ENCODE assay signal across 13 cellular contexts in the genomic region with DNA sequence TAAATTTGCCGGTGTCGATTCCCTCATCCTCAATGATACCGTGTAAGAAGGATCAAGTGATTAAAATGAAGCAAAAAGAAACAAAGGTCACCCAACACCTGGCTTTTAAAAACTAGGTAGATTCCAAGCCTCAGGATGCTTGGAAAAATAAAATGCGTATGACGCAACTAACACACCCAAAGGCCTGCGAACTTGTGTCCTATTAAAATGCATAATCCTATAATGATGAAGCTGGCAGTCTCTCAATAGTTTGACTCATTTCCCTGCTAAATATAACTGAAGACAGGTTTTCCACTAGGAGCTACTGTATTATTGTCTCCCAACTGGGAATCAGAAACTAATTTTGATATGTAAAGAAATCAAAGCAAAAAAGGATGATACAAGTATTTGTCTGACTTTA.
DNase-seq lines count a peak whose midpoint lies in the region; ATAC-seq and TF ChIP-seq lines count a peak whose summit lies in the region.
"Had no signal": no experiment of that assay in that cellular context is flagged by ENCODE, and none has a peak within 500 bp of the region (broad histone marks: within the 10 kb centered on the region; RNA-seq: fewer than 3 reads in every experiment).

No MANE protein-coding gene starts in this region.

- no peak for TF ChIP-seq CTCF in epithelial cell of esophagus (IDR thresholded peaks at IDR 0.05; ENCODE audit: insufficient read depth, low read depth, low read length, missing control alignments)
- TF ChIP-seq CTCF in neural progenitor cell (IDR thresholded peaks at IDR 0.05) = no peak

- H3K27me3 Mint-ChIP-seq in neural progenitor cell (ENCODE audit: insufficient read depth, low read depth) = peaks cover 6% of the 10 kb centered on the region
- H3K27me3 Mint-ChIP-seq: activated naive CD8-positive, alpha-beta T cell treated with anti-CD3 and anti-CD28 coated beads for 36 hours; stimulated activated memory B cell treated with anti-CD40 and anti-IgM and Interleukin-4, amounts not matched to agents 10 μg/mL and 1 μg/mL and 100 μg/mL, for 72 hours had no signal

- peaks cover 28% of the 10 kb centered on the region for H3F3A ChIP-seq in neural progenitor cell (ENCODE audit: low read depth)

- H3K4me1 ChIP-seq in neural progenitor cell = peaks cover 42% of the 10 kb centered on the region
- H3K4me1 ChIP-seq: vagina had no signal

- peaks cover 28% of the 10 kb centered on the region for H3K79me2 ChIP-seq in neural progenitor cell (ENCODE audit: low read depth)

- H2AFZ ChIP-seq in neural progenitor cell (replicated peaks) = no peak overlapping the region

- no peaks in the 10 kb centered on the region for H3K27me3 ChIP-seq in neural progenitor cell
- H3K27me3 ChIP-seq: vagina had no signal

- no peaks in the 10 kb centered on the region for H3K9me3 ChIP-seq in neural progenitor cell (ENCODE audit: low read depth)
- H3K9me3 ChIP-seq: vagina had no signal

- ATAC-seq in GM19395 (IDR thresholded peaks at IDR 0.05; ENCODE audit: unreplicated experiment) (no peak), GM18873 (IDR thresholded peaks at IDR 0.05; ENCODE audit: low FRiP score, unreplicated experiment) (no peak), GM19397 (IDR thresholded peaks at IDR 0.05; ENCODE audit: unreplicated experiment) (no peak)
- ATAC-seq: stimulated activated memory B cell treated with anti-CD40 and anti-IgM and Interleukin-4, amounts not matched to agents 10 μg/mL and 1 μg/mL and 100 μg/mL, for 72 hours had no signal

- peak overlapping the region; percentile 68 for H3K4me3 Mint-ChIP-seq in neural progenitor cell
- H3K4me3 Mint-ChIP-seq: activated naive CD8-positive, alpha-beta T cell treated with anti-CD3 and anti-CD28 coated beads for 36 hours; stimulated activated memory B cell treated with anti-CD40 and anti-IgM and Interleukin-4, amounts not matched to agents 10 μg/mL and 1 μg/mL and 100 μg/mL, for 72 hours had no signal

- H3K36me3 ChIP-seq in neural progenitor cell = no peaks in the 10 kb centered on the region
- H3K36me3 ChIP-seq: vagina had no signal

- no peaks in the 10 kb centered on the region for H3K9me3 Mint-ChIP-seq in neural progenitor cell
- H3K9me3 Mint-ChIP-seq: activated naive CD8-positive, alpha-beta T cell treated with anti-CD3 and anti-CD28 coated beads for 36 hours had no signal

- peaks cover 65% of the 10 kb centered on the region for H3K4me1 Mint-ChIP-seq in neural progenitor cell
- H3K4me1 Mint-ChIP-seq: activated naive CD8-positive, alpha-beta T cell treated with anti-CD3 and anti-CD28 coated beads for 36 hours; stimulated activated memory B cell treated with anti-CD40 and anti-IgM and Interleukin-4, amounts not matched to agents 10 μg/mL and 1 μg/mL and 100 μg/mL, for 72 hours had no signal

- no peak overlapping the region for H3K4me3 ChIP-seq in epithelial cell of esophagus (ENCODE audit: low read length)
- peak overlapping the region; percentile 43 for H3K4me3 ChIP-seq in neural progenitor cell
- H3K4me3 ChIP-seq: vagina had no signal

- H3K27ac Mint-ChIP-seq in neural progenitor cell = peak overlapping the region; percentile 76
- H3K27ac Mint-ChIP-seq: activated naive CD8-positive, alpha-beta T cell treated with anti-CD3 and anti-CD28 coated beads for 36 hours; stimulated activated memory B cell treated with anti-CD40 and anti-IgM and Interleukin-4, amounts not matched to agents 10 μg/mL and 1 μg/mL and 100 μg/mL, for 72 hours had no signal

- H3K27ac ChIP-seq in neural progenitor cell = peak overlapping the region; percentile 35
- H3K27ac ChIP-seq: vagina had no signal

- no peak overlapping the region for H3K9ac ChIP-seq in neural progenitor cell

- no peaks in the 10 kb centered on the region for H4K20me1 ChIP-seq in neural progenitor cell (ENCODE audit: low read depth)

- H3K36me3 Mint-ChIP-seq in neural progenitor cell = no peaks in the 10 kb centered on the region
- H3K36me3 Mint-ChIP-seq: activated naive CD8-positive, alpha-beta T cell treated with anti-CD3 and anti-CD28 coated beads for 36 hours; stimulated activated memory B cell treated with anti-CD40 and anti-IgM and Interleukin-4, amounts not matched to agents 10 μg/mL and 1 μg/mL and 100 μg/mL, for 72 hours had no signal

- DNase-seq in Daoy (ENCODE audit: low read depth) = peak; percentile 48
- DNase-seq in NCI-H1048 (lab: John Stamatoyannopoulos, UW) = peak; percentile 39
- peak; percentile 83 for DNase-seq in epithelial cell of esophagus (ENCODE audit: low read depth)
- no peak for DNase-seq in neural progenitor cell (ENCODE audit: low spot score)
- DNase-seq in NCI-H510A (lab: John Stamatoyannopoulos, UW) = no peak
- DNase-seq: activated naive CD8-positive, alpha-beta T cell treated with anti-CD3 and anti-CD28 coated beads for 36 hours; kidney; stimulated activated CD4-positive, alpha-beta T cell treated with anti-CD3 and anti-CD28 coated beads, Interleukin-4, amount 100 ng/mL, for 24 hours had no signal

- H3K4me2 ChIP-seq in neural progenitor cell = peak overlapping the region; percentile 88

Comparison
In these comparisons a context has a peak if more than half of its experiments do, and no peak if none do; other contexts are left out.
1. DNase-seq: peak in Daoy (single experiment), NCI-H1048 (single experiment) and epithelial cell of esophagus (single experiment); none in neural progenitor cell (single experiment) and NCI-H510A (single experiment).